Comparison of ENCODE assay signal across 17 cellular contexts in genomic region chr4:101944649-101945048, GRCh38.
DNase-seq lines count a peak whose midpoint lies in the region; ATAC-seq and TF ChIP-seq lines count a peak whose summit lies in the region.
"Had no signal": no experiment of that assay in that cellular context is flagged by ENCODE, and none has a peak within 500 bp of the region (broad histone marks: within the 10 kb centered on the region; RNA-seq: fewer than 3 reads in every experiment).

No MANE protein-coding gene starts in this region.

- DNase-seq in DMS53 (lab: John Stamatoyannopoulos, UW) (peak; percentile 7), DMS53 treated with DMSO at 0.1 percent for 48 hours (lab: John Stamatoyannopoulos, UW; ENCODE audit: unreplicated experiment) (no peak), adipocyte (ENCODE audit: low read depth) (peak; percentile 51), iris pigment epithelial cell (ENCODE audit: low read depth) (peak; percentile 75), nephron progenitor cell (no peak), SK-N-SH (no peak), mesothelial cell of epicardium (ENCODE audit: low spot score in 2 of 2, unreplicated experiment in 2 of 2) (no peak)
- DNase-seq: 8988T, anterior cingulate cortex, KBM-7, left cardiac atrium, NCI-H146, NCI-H526 treated with DMSO at 0.1 percent for 48 hours, T-helper 9 cell had no signal

- H3K4me2 ChIP-seq in SK-N-SH, result no peak overlapping the region

- H3K27me3 ChIP-seq in adipocyte (replicated peaks; ENCODE audit: control insufficient read depth, insufficient read depth, low read length) (no peaks in the 10 kb centered on the region), SK-N-SH (ENCODE audit: insufficient read depth) (no peaks in the 10 kb centered on the region)

- H3K9me3 Mint-ChIP-seq in nephron progenitor cell (no peaks in the 10 kb centered on the region), mesothelial cell of epicardium (no peaks in the 10 kb centered on the region)
- H3K9me3 Mint-ChIP-seq: nephron had no signal

- no peak for TF ChIP-seq CTCF in nephron progenitor cell (IDR thresholded peaks at IDR 0.05)
- TF ChIP-seq CTCF in SK-N-SH (IDR thresholded peaks at IDR 0.05), result no peak
- no peak for TF ChIP-seq CTCF in mesothelial cell of epicardium (IDR thresholded peaks at IDR 0.05; ENCODE audit: unreplicated experiment)

- 95% methylated on average over 1 of the region's 1 CpG for WGBS in SK-N-SH (ENCODE audit: low lambda C conversion rate)

- TF ChIP-seq RAD21 in SK-N-SH (IDR thresholded peaks at IDR 0.05; ENCODE audit: low read length), result no peak

- no peak for ATAC-seq in HG03439 (IDR thresholded peaks at IDR 0.05; ENCODE audit: unreplicated experiment)
- ATAC-seq: left cardiac atrium, Right ventricle myocardium inferior had no signal

- no peak for TF ChIP-seq EP300 in SK-N-SH (IDR thresholded peaks at IDR 0.05; ENCODE audit: borderline replicate concordance in 1 of 2, low read depth in 1 of 2, low read length in 1 of 2)

- H3K4me3 ChIP-seq in adipocyte (ENCODE audit: low read length) (no peak overlapping the region), SK-N-SH (ENCODE audit: low read depth in 2 of 2, low read length in 1 of 2) (no peak overlapping the region)

- no peak overlapping the region for H3K27ac Mint-ChIP-seq in nephron progenitor cell
- H3K27ac Mint-ChIP-seq in mesothelial cell of epicardium, result no peak overlapping the region
- H3K27ac Mint-ChIP-seq: nephron had no signal

- POLR2A ChIA-PET in SK-N-SH (lab: Yijun Ruan, JAX), result no interaction called here

- H3K9me3 ChIP-seq in adipocyte (ENCODE audit: control insufficient read depth, low read length) (no peaks in the 10 kb centered on the region), SK-N-SH (no peaks in the 10 kb centered on the region)

- no peak overlapping the region for H3K9ac ChIP-seq in adipocyte (ENCODE audit: low read length)
- H3K9ac ChIP-seq in SK-N-SH, result no peak overlapping the region

- H3K4me1 ChIP-seq in adipocyte (ENCODE audit: control insufficient read depth, insufficient read depth, low read length), result peaks cover 2% of the 10 kb centered on the region
- no peaks in the 10 kb centered on the region for H3K4me1 ChIP-seq in SK-N-SH (ENCODE audit: control insufficient read depth in 1 of 2, insufficient read depth in 2 of 2, low read depth in 1 of 2, low read length in 1 of 2)

- H3K36me3 Mint-ChIP-seq in nephron progenitor cell (ENCODE audit: low read depth), result no peaks in the 10 kb centered on the region
- H3K36me3 Mint-ChIP-seq in mesothelial cell of epicardium, result no peaks in the 10 kb centered on the region

- CTCF ChIA-PET in SK-N-SH (lab: Yijun Ruan, JAX), result interaction anchor here (1.1 to 1.2 kb wide), 2 partner anchors 10 to 12 kb away, joined by 3 to 4 read pairs; no protein-coding TSS in a partner anchor

- no peak overlapping the region for H3K27ac ChIP-seq in SK-N-SH (ENCODE audit: low read depth in 2 of 2, low read length in 1 of 2)

- no peaks in the 10 kb centered on the region for H3K4me1 Mint-ChIP-seq in nephron progenitor cell
- H3K4me1 Mint-ChIP-seq in mesothelial cell of epicardium, result no peaks in the 10 kb centered on the region
- H3K4me1 Mint-ChIP-seq: nephron had no signal

- H3K4me3 Mint-ChIP-seq in nephron progenitor cell, result no peak overlapping the region
- H3K4me3 Mint-ChIP-seq in mesothelial cell of epicardium, result no peak overlapping the region
- H3K4me3 Mint-ChIP-seq: nephron had no signal

- H3K27me3 Mint-ChIP-seq in nephron progenitor cell (ENCODE audit: low read depth, poor library complexity), result no peaks in the 10 kb centered on the region
- H3K27me3 Mint-ChIP-seq in mesothelial cell of epicardium (ENCODE audit: low read depth), result no peaks in the 10 kb centered on the region

- H3K79me2 ChIP-seq in SK-N-SH (ENCODE audit: insufficient read depth), result no peaks in the 10 kb centered on the region

- H2AFZ ChIP-seq in SK-N-SH (ENCODE audit: low read depth), result no peak overlapping the region

- H4K20me1 ChIP-seq in SK-N-SH (ENCODE audit: insufficient read depth), result no peaks in the 10 kb centered on the region

- no peaks in the 10 kb centered on the region for H3F3A ChIP-seq in SK-N-SH (replicated peaks; ENCODE audit: insufficient read depth)

- H3K36me3 ChIP-seq in adipocyte (ENCODE audit: control insufficient read depth, insufficient read depth, low read length, severe bottlenecking), result no peaks in the 10 kb centered on the region
- no peaks in the 10 kb centered on the region for H3K36me3 ChIP-seq in SK-N-SH (replicated peaks in 1 of 2; ENCODE audit: control insufficient read depth in 1 of 2, insufficient read depth in 2 of 2, low read length in 1 of 2)

- H3K9me2 ChIP-seq in SK-N-SH, result no peaks in the 10 kb centered on the region

TF ChIP-seq in SK-N-SH, 30 proteins besides CTCF, POLR2A, EP300 and RAD21:
- TF ChIP-seq NRF1 (IDR thresholded peaks at IDR 0.05; ENCODE audit: low read depth, low read length) (no peak), ZBTB33 (IDR thresholded peaks at IDR 0.05; ENCODE audit: borderline replicate concordance, low read depth) (no peak), CHD2 (IDR thresholded peaks at IDR 0.05; ENCODE audit: low read length, partially characterized antibody) (no peak), TEAD4 (IDR thresholded peaks at IDR 0.05; ENCODE audit: borderline replicate concordance, insufficient read depth) (no peak), POLR2AphosphoS5 (IDR thresholded peaks at IDR 0.05; ENCODE audit: low read depth, low read length) (no peak), GATA2 (CRISPR knock-in tag; IDR thresholded peaks at IDR 0.05) (no peak), NFIC (IDR thresholded peaks at IDR 0.05; ENCODE audit: borderline replicate concordance) (no peak), SIN3A (IDR thresholded peaks at IDR 0.05; ENCODE audit: borderline replicate concordance, low read depth, low read length) (no peak)

Comparison
In these comparisons a context has a peak if more than half of its experiments do, and no peak if none do; other contexts are left out.
1. DNase-seq: peak in DMS53 (single experiment), adipocyte (single experiment) and iris pigment epithelial cell (single experiment); none in DMS53 treated with DMSO at 0.1 percent for 48 hours (single experiment), nephron progenitor cell (single experiment), SK-N-SH (single experiment) and mesothelial cell of epicardium (0 of 2).